In genomic region chr18:75638223-75638596, GRCh38 we compare ENCODE assay signal across 12 cellular contexts.
A peak's percentile ranks its signal among the peaks of the same experiment; 100 is the strongest.
DNase-seq lines count a peak whose midpoint lies in the region; ATAC-seq and TF ChIP-seq lines count a peak whose summit lies in the region.
"Had no signal": no experiment of that assay in that cellular context is flagged by ENCODE, and none has a peak within 500 bp of the region (broad histone marks: within the 10 kb centered on the region; RNA-seq: fewer than 3 reads in every experiment).

No MANE protein-coding gene starts in this region.

- POLR2A ChIA-PET in RWPE1 (lab: Yijun Ruan, JAX; ENCODE audit: low non-redundant PET): no interaction called here

- CTCF ChIA-PET in RWPE1 (lab: Yijun Ruan, JAX): no interaction called here

- H3K9me3 Mint-ChIP-seq in neural crest cell: peaks cover 4% of the 10 kb centered on the region

- peak overlapping the region; percentile 42 for H3K4me3 ChIP-seq in fibroblast of villous mesenchyme (ENCODE audit: low read depth, low read length)
- H3K4me3 ChIP-seq: GM12878, thyroid gland had no signal

- H3K4me1 Mint-ChIP-seq in neural crest cell: peaks cover 18% of the 10 kb centered on the region

- H3K4me3 Mint-ChIP-seq in neural crest cell: peak overlapping the region; percentile 77

- TF ChIP-seq CTCF in RWPE1 (conservative IDR thresholded peaks at IDR 0.05; ENCODE audit: low read depth): no peak
- peak; percentile 19 for TF ChIP-seq CTCF in fibroblast of villous mesenchyme (IDR thresholded peaks at IDR 0.05; ENCODE audit: insufficient read depth, low read depth, low read length)
- peak; percentile 26 for TF ChIP-seq CTCF in neural crest cell (conservative IDR thresholded peaks at IDR 0.05)

- no peak for ATAC-seq in GM18909 (IDR thresholded peaks at IDR 0.05; ENCODE audit: poor library complexity, unreplicated experiment)
- ATAC-seq: GM12878 had no signal

- no peaks in the 10 kb centered on the region for H3K27me3 Mint-ChIP-seq in neural crest cell (ENCODE audit: low read depth)

- peak overlapping the region; percentile 98 for H3K27ac Mint-ChIP-seq in neural crest cell (ENCODE audit: unreplicated experiment)

- H3K36me3 Mint-ChIP-seq in neural crest cell (ENCODE audit: low read depth): peaks cover 2% of the 10 kb centered on the region

- DNase-seq in A172 (ENCODE audit: low spot score) (peak; percentile 68), RWPE1 (ENCODE audit: low spot score) (peak; percentile 2), fibroblast of villous mesenchyme (ENCODE audit: low read depth) (peak; percentile 29), neural crest cell (ENCODE audit: low read depth, low spot score) (no peak), NCI-H774 (lab: John Stamatoyannopoulos, UW) (no peak), NCI-H1436 (lab: John Stamatoyannopoulos, UW) (no peak), T-helper 1 cell (no peak)
- DNase-seq: NCI-H1694 treated with DMSO at 0.1 percent for 48 hours; stimulated activated CD4-positive, alpha-beta T cell treated with anti-CD3 and anti-CD28 coated beads, Interleukin-15, amount 100 ng/mL, for 24 hours; thyroid gland had no signal

- no peak overlapping the region for H3K27ac ChIP-seq in RWPE1
- H3K27ac ChIP-seq: thyroid gland had no signal

Comparison
In these comparisons a context has a peak if more than half of its experiments do, and no peak if none do; other contexts are left out.
1. DNase-seq: peak in A172 (single experiment), RWPE1 (single experiment) and fibroblast of villous mesenchyme (single experiment); none in neural crest cell (single experiment), NCI-H774 (single experiment), NCI-H1436 (single experiment) and T-helper 1 cell (0 of 5).